In genomic region chr10:86003201-86003621, GRCh38 we compare ENCODE assay signal across 24 cellular contexts.
"Had no signal": no experiment of that assay in that cellular context is flagged by ENCODE, and none has a peak within 500 bp of the region (broad histone marks: within the 10 kb centered on the region; RNA-seq: fewer than 3 reads in every experiment).

No MANE protein-coding gene starts in this region.

- H3K27ac ChIP-seq: colonic mucosa, gastroesophageal sphincter, lower lobe of right lung, sigmoid colon, spleen, suprapubic skin, tibial nerve had no signal

- H3K4me1 ChIP-seq: colonic mucosa, gastroesophageal sphincter, lower lobe of right lung, sigmoid colon, spleen, suprapubic skin, tibial nerve had no signal

- DNase-seq: activated CD4-positive, alpha-beta T cell treated with anti-CD3 and anti-CD28 coated beads for 36 hours; activated CD4-positive, CD25-positive, alpha-beta regulatory T cell; activated CD8-positive, alpha-beta memory T cell treated with anti-CD3 and anti-CD28 coated beads, Interleukin-2, amount 10 ng/mL, durations not matched to agents 7 days and 5 days; activated CD8-positive, alpha-beta T cell treated with anti-CD3 and anti-CD28 coated beads, Interleukin-2, amount 10 ng/mL, durations not matched to agents 7 days and 5 days; activated naive CD4-positive, alpha-beta T cell; activated T-cell treated with anti-CD3 and anti-CD28 coated beads, Interleukin-2, amount 50 U/mL, for 48 hours; cerebellar nuclear complex; colonic mucosa; effector memory CD8-positive, alpha-beta T cell; erythroblast; hypothalamus; immature natural killer cell; kidney; lower lobe of right lung; mesenchymal stem cell; sigmoid colon; spleen; stimulated activated naive CD4-positive, alpha-beta T cell; T-helper 1 cell had no signal

- H3K27me3 ChIP-seq: colonic mucosa, gastroesophageal sphincter, sigmoid colon, suprapubic skin, tibial nerve had no signal

- H3K9me3 ChIP-seq: colonic mucosa, lower lobe of right lung, sigmoid colon, spleen, suprapubic skin had no signal

- H3K4me3 ChIP-seq: colonic mucosa, gastroesophageal sphincter, lower lobe of right lung, sigmoid colon, spleen, suprapubic skin, tibial nerve had no signal

- H3K36me3 ChIP-seq: colonic mucosa, gastroesophageal sphincter, lower lobe of right lung, sigmoid colon, spleen, suprapubic skin, tibial nerve had no signal

- ATAC-seq: activated CD4-positive, alpha-beta T cell treated with anti-CD3 and anti-CD28 coated beads for 36 hours; activated CD8-positive, alpha-beta memory T cell treated with anti-CD3 and anti-CD28 coated beads, Interleukin-2, amount 10 ng/mL, durations not matched to agents 7 days and 5 days; activated CD8-positive, alpha-beta T cell treated with anti-CD3 and anti-CD28 coated beads, Interleukin-2, amount 10 ng/mL, durations not matched to agents 7 days and 5 days; activated naive CD4-positive, alpha-beta T cell treated with anti-CD3 and anti-CD28 coated beads, Interleukin-2, amount 50 U/mL, for 72 hours; effector memory CD8-positive, alpha-beta T cell; gastroesophageal sphincter; lower lobe of right lung; natural killer cell treated with Interleukin-12 subunit alpha and Interleukin-12 subunit beta and Interleukin-15 and Interleukin-18, amount 100 ng/mL, for 72 hours had no signal
